ENCODE assay signal across 11 cellular contexts in genomic region chr16:1884155-1884760, GRCh38. TPM values are rescaled to one million over a fixed set of nuclear protein-coding genes. Genes with fewer than 3 reads are reported as not detected.
A peak's percentile ranks its signal among the peaks of the same experiment; 100 is the strongest.
DNase-seq lines count a peak whose midpoint lies in the region; ATAC-seq and TF ChIP-seq lines count a peak whose summit lies in the region.
"Had no signal": no experiment of that assay in that cellular context is flagged by ENCODE, and none has a peak within 500 bp of the region (broad histone marks: within the 10 kb centered on the region; RNA-seq: fewer than 3 reads in every experiment).

No MANE protein-coding gene starts in this region.

- no peaks in the 10 kb centered on the region for H3K36me3 Mint-ChIP-seq in type B pancreatic cell

- H3K27me3 ChIP-seq in cardiac muscle cell (peaks cover 15% of the 10 kb centered on the region), OCI-LY1 (ENCODE audit: insufficient read depth, low read length) (peaks cover 4% of the 10 kb centered on the region), esophagus muscularis mucosa (peaks cover 0 to 76% (median 4%) of the 10 kb centered on the region in 4 donors), right atrium auricular region (no peaks in the 10 kb centered on the region)

- no peaks in the 10 kb centered on the region for H3K4me1 Mint-ChIP-seq in type B pancreatic cell (ENCODE audit: unreplicated experiment)
- H3K4me1 Mint-ChIP-seq: central memory CD8-positive, alpha-beta T cell had no signal

- no peaks in the 10 kb centered on the region for H3K9me3 ChIP-seq in cardiac muscle cell (ENCODE audit: low read depth)
- H3K9me3 ChIP-seq in OCI-LY1 (ENCODE audit: low read length) = no peaks in the 10 kb centered on the region
- no peaks in the 10 kb centered on the region for H3K9me3 ChIP-seq in esophagus muscularis mucosa
- H3K9me3 ChIP-seq in right atrium auricular region = no peaks in the 10 kb centered on the region

- H3K27me3 Mint-ChIP-seq in type B pancreatic cell = peaks cover 23% of the 10 kb centered on the region

- no peak overlapping the region for H3K4me3 Mint-ChIP-seq in type B pancreatic cell
- H3K4me3 Mint-ChIP-seq: central memory CD8-positive, alpha-beta T cell had no signal

- DNase-seq in cardiac muscle cell (ENCODE audit: low read depth in 1 of 2, low spot score in 1 of 2) (peak in 1 of 2 donors; percentile 38), Right ventricle myocardium inferior (ENCODE audit: missing footprints) (no peak), epithelial cell of proximal tubule (ENCODE audit: low read depth) (no peak), type B pancreatic cell (ENCODE audit: extremely low spot score, unreplicated experiment) (no peak), esophagus muscularis mucosa (ENCODE audit: extremely low spot score) (no peak), right atrium auricular region (ENCODE audit: low spot score) (no peak)

- 69% methylated on average over 13 of the region's 13 CpGs for WGBS in esophagus muscularis mucosa

- no peaks in the 10 kb centered on the region for H3K9me2 ChIP-seq in OCI-LY1 (ENCODE audit: low read depth, low read length)

- intact Hi-C loops in Right ventricle myocardium inferior (cut with DNase I) (no loop called here), esophagus muscularis mucosa (cut with DNase I) (no loop called here)

- TF ChIP-seq POLR2A in esophagus muscularis mucosa (IDR thresholded peaks at IDR 0.05; ENCODE audit: low read depth) = no peak

- H2AFZ ChIP-seq in OCI-LY1 (ENCODE audit: low read length) = no peak overlapping the region

- H3K4me1 ChIP-seq in cardiac muscle cell (ENCODE audit: low read depth) (no peaks in the 10 kb centered on the region), OCI-LY1 (ENCODE audit: insufficient read depth, low read length, severe bottlenecking) (no peaks in the 10 kb centered on the region), esophagus muscularis mucosa (no peaks in the 10 kb centered on the region), right atrium auricular region (no peaks in the 10 kb centered on the region)

- H3K4me2 ChIP-seq in OCI-LY1 (ENCODE audit: low read length) = no peak overlapping the region

- H3K4me3 ChIP-seq in cardiac muscle cell (no peak overlapping the region), OCI-LY1 (ENCODE audit: low read depth, low read length, poor library complexity, severe bottlenecking) (no peak overlapping the region), epithelial cell of proximal tubule (ENCODE audit: low read depth, low read length) (no peak overlapping the region), esophagus muscularis mucosa (no peak overlapping the region), right atrium auricular region (no peak overlapping the region)
- H3K4me3 ChIP-seq: lung had no signal

- no peaks in the 10 kb centered on the region for H3K79me2 ChIP-seq in OCI-LY1 (ENCODE audit: insufficient read depth, low read length)

- H3K36me3 ChIP-seq in cardiac muscle cell (no peaks in the 10 kb centered on the region), OCI-LY1 (ENCODE audit: insufficient read depth, low read length) (no peaks in the 10 kb centered on the region), esophagus muscularis mucosa (no peaks in the 10 kb centered on the region), right atrium auricular region (no peaks in the 10 kb centered on the region)

- H3F3A ChIP-seq in OCI-LY1 (ENCODE audit: insufficient read depth, low read length) = no peaks in the 10 kb centered on the region

- no peak for TF ChIP-seq EP300 in esophagus muscularis mucosa (IDR thresholded peaks at IDR 0.05)

- no peak overlapping the region for H3K9ac ChIP-seq in OCI-LY1 (ENCODE audit: low read length)

- no peak overlapping the region for H3K27ac Mint-ChIP-seq in type B pancreatic cell

- no peaks in the 10 kb centered on the region for H4K20me1 ChIP-seq in OCI-LY1 (ENCODE audit: insufficient read depth, low read length)

- TF ChIP-seq CTCF in cardiac muscle cell (IDR thresholded peaks at IDR 0.05; ENCODE audit: low read depth, low read length) = peak; percentile 17
- TF ChIP-seq CTCF in OCI-LY1 (IDR thresholded peaks at IDR 0.05; ENCODE audit: low read length) = peak; percentile 25; the same call in 1 of the 2 replicates
- peak; percentile 25 for TF ChIP-seq CTCF in epithelial cell of proximal tubule (conservative IDR thresholded peaks at IDR 0.05; ENCODE audit: low read depth, low read length)
- peak; percentile 60 for TF ChIP-seq CTCF in type B pancreatic cell (conservative IDR thresholded peaks at IDR 0.05)
- TF ChIP-seq CTCF in esophagus muscularis mucosa (IDR thresholded peaks at IDR 0.05) = no peak
- no peak for TF ChIP-seq CTCF in right atrium auricular region (IDR thresholded peaks at IDR 0.05)

- H3K27ac ChIP-seq in cardiac muscle cell = no peak overlapping the region
- no peak overlapping the region for H3K27ac ChIP-seq in OCI-LY1 (ENCODE audit: low read depth, low read length, poor library complexity, severe bottlenecking)
- no peak overlapping the region for H3K27ac ChIP-seq in esophagus muscularis mucosa (replicated peaks in 1 of 4)
- H3K27ac ChIP-seq in right atrium auricular region = no peak overlapping the region

- ATAC-seq in Right ventricle myocardium inferior = no peak
- ATAC-seq in HG03354 (IDR thresholded peaks at IDR 0.05; ENCODE audit: poor library complexity, severe bottlenecking, unreplicated experiment) = no peak
- ATAC-seq: activated CD4-positive, CD25-positive, alpha-beta regulatory T cell treated with anti-CD3 and anti-CD28 coated beads, Interleukin-2, amount 50 U/mL, for 24 hours had no signal

- H3K9me3 Mint-ChIP-seq in type B pancreatic cell = no peaks in the 10 kb centered on the region
- H3K9me3 Mint-ChIP-seq: central memory CD8-positive, alpha-beta T cell had no signal

RNA-seq across cellular contexts. Expression of gene MEIOB, which starts 12.3 kb away (rescaled TPM):
- total RNA-seq in cardiac muscle cell (2.0 TPM in 1 of 2 replicates, not detected in the other), Right ventricle myocardium inferior (not detected), epithelial cell of proximal tubule (2.1 and 6.4 TPM in 2 replicates), type B pancreatic cell (ENCODE audit: low replicate concordance) (not detected in 2 replicates), esophagus muscularis mucosa (not detected), right atrium auricular region (not detected)
- 1.3 TPM in 1 of 2 replicates, not detected in the other for polyA plus RNA-seq in cardiac muscle cell

RNA-seq across cellular contexts. Expression of gene HS3ST6, which starts 34.0 kb away (rescaled TPM):
- total RNA-seq in cardiac muscle cell (not detected in 2 replicates), Right ventricle myocardium inferior (not detected), epithelial cell of proximal tubule (not detected in 2 replicates), type B pancreatic cell (ENCODE audit: low replicate concordance) (1.3 and 5.6 TPM in 2 replicates), esophagus muscularis mucosa (not detected), right atrium auricular region (not detected)
- not detected in 2 replicates for polyA plus RNA-seq in cardiac muscle cell

RNA-seq across cellular contexts. Expression of gene FAHD1, which starts 57.3 kb away (rescaled TPM):
- 73.5 and 129 TPM in 2 replicates for total RNA-seq in cardiac muscle cell
- 48.0 and 55.3 TPM in 2 replicates for polyA plus RNA-seq in cardiac muscle cell
- total RNA-seq in Right ventricle myocardium inferior = 28.3 TPM
- total RNA-seq in epithelial cell of proximal tubule = 47.7 and 59.2 TPM in 2 replicates
- 33.2 and 41.1 TPM in 2 replicates for total RNA-seq in type B pancreatic cell (ENCODE audit: low replicate concordance)
- 10 to 100 TPM; 20.4 to 43.2 (median 39.5) TPM for total RNA-seq in esophagus muscularis mucosa
- total RNA-seq in right atrium auricular region = 10 to 100 TPM; 35.8 to 59.3 TPM

RNA-seq across cellular contexts. Expression of gene HAGH, which starts 57.6 kb away (rescaled TPM):
- 219 and 341 TPM in 2 replicates for total RNA-seq in cardiac muscle cell
- polyA plus RNA-seq in cardiac muscle cell = 163 and 169 TPM in 2 replicates
- 171 TPM for total RNA-seq in Right ventricle myocardium inferior
- total RNA-seq in epithelial cell of proximal tubule = 83.7 and 87.3 TPM in 2 replicates
- total RNA-seq in type B pancreatic cell (ENCODE audit: low replicate concordance) = 32.0 and 36.7 TPM in 2 replicates
- 100 to 1,000 TPM; 148 to 264 (median 180) TPM for total RNA-seq in esophagus muscularis mucosa
- total RNA-seq in right atrium auricular region = 100 to 1,000 TPM; 208 to 227 TPM

RNA-seq across cellular contexts. Expression of gene MSRB1, which starts 58.7 kb away (rescaled TPM):
- 13.6 and 22.4 TPM in 2 replicates for total RNA-seq in cardiac muscle cell
- 27.8 and 35.1 TPM in 2 replicates for polyA plus RNA-seq in cardiac muscle cell
- total RNA-seq in Right ventricle myocardium inferior = 25.3 TPM
- 8.6 and 22.0 TPM in 2 replicates for total RNA-seq in epithelial cell of proximal tubule
- total RNA-seq in type B pancreatic cell (ENCODE audit: low replicate concordance) = 34.8 and 37.7 TPM in 2 replicates
- 10 to 100 TPM; 46.0 to 78.7 (median 53.1) TPM for total RNA-seq in esophagus muscularis mucosa
- total RNA-seq in right atrium auricular region = 10 to 100 TPM; 13.7 to 21.9 TPM

Comparison
In these comparisons a context has a peak if more than half of its experiments do, and no peak if none do; other contexts are left out.
1. CTCF ChIP-seq: peak in cardiac muscle cell (single experiment), OCI-LY1 (single experiment), epithelial cell of proximal tubule (single experiment) and type B pancreatic cell (single experiment); none in esophagus muscularis mucosa (0 of 3) and right atrium auricular region (0 of 2).